ENCODE assay signal across 22 cellular contexts in the genomic region with DNA sequence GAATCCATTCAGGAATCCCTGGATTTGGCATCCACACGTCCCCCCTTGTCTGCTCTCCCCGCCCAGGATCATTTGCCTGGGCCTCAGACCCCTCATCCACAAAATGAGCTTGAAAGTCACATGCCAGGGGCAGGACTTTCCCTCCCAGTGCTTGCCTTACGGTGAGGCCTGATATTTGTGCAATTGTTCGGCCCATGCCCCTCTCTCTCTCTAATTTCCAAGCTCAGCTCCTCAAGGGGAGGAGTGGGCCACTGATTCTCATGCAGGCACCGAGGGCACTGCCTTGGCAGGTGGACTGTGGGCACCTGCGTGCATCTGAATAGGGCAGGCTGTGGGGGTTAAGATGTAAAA.
"Had no signal": no experiment of that assay in that cellular context is flagged by ENCODE, and none has a peak within 500 bp of the region (broad histone marks: within the 10 kb centered on the region; RNA-seq: fewer than 3 reads in every experiment).

No MANE protein-coding gene starts in this region.

- DNase-seq: Karpas-422, KG1, MG63, NCI-H1092, NCI-H1105 treated with DMSO at 0.1 percent for 48 hours, NCI-H1417 treated with DMSO at 0.1 percent for 48 hours, NCI-H146, NCI-H187, NCI-H2029, NCI-H2081 treated with DMSO at 0.1 percent for 48 hours, NCI-H2171, NCI-H226, NCI-H446, NCI-H510A, NCI-H524 treated with DMSO at 0.1 percent for 48 hours, NCI-H69, NCI-H774, Right ventricle myocardium superior, RPMI8226, SIG-M5 had no signal

- H3K9me3 ChIP-seq: SJSA1 had no signal

- H3K27ac ChIP-seq: SJSA1, SK-N-MC had no signal

- H3K4me3 ChIP-seq: MG63, SJSA1, SK-N-MC had no signal

- H3K36me3 ChIP-seq: MG63, SJSA1 had no signal

- H3K27me3 ChIP-seq: MG63, SJSA1 had no signal
